20 cellular contexts compared by ENCODE assay signal in the genomic region with DNA sequence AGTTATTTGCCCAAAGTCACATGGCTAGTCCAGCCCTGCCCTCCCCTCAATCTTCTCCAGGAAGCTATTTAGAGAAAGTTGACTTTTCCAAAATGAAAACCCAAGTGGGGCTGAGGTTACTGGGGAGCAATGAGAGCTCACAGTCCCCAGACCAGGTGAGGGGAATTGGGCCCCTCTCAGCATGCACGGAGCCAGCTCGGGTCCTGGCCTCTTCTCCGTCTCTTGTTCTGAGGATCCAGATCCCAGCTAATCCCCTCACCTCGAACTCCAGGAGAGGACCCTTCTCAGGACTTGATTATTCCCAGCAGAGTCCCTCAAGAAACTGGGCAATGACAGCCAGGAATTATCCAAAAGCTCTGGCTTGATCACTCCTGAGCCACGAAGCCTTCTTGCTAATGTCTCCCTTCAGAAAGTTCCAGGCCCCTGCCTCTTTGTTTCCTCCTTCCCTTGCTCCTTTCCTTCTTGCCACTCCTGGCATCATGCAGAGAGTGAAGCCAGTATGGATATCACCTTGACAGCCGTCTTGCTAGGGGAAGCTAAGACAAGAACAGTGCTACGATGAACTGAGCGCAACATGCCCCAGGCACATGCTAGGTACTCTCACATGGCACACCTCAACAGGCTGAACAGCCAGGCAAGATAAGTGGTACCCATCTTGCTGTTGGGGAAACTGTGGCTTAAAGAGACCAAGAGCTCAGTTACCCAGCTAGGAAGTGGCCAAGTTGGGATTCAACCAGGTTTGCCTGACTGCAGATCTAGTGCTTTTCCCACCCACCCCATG. TPM values are rescaled to one million over a fixed set of nuclear protein-coding genes. Genes with fewer than 3 reads are reported as not detected.
DNase-seq lines count a peak whose midpoint lies in the region; ATAC-seq and TF ChIP-seq lines count a peak whose summit lies in the region.
"Had no signal": no experiment of that assay in that cellular context is flagged by ENCODE, and none has a peak within 500 bp of the region (broad histone marks: within the 10 kb centered on the region; RNA-seq: fewer than 3 reads in every experiment).

No MANE protein-coding gene starts in this region.

- no peak overlapping the region for H3K23ac ChIP-seq in H9 (ENCODE audit: insufficient read length, low read depth, low read length)
- peak overlapping the region; percentile 48 for H3K23ac ChIP-seq in mesendoderm (ENCODE audit: low read length)

- no peak overlapping the region for H2BK5ac ChIP-seq in H9 (ENCODE audit: insufficient read length, low read length)
- H2BK5ac ChIP-seq in mesendoderm (ENCODE audit: low read length), result no peak overlapping the region

- no peak overlapping the region for H2BK20ac ChIP-seq in H9 (ENCODE audit: low read depth, low read length, poor library complexity, severe bottlenecking)

- H4K20me1 ChIP-seq in H9 (ENCODE audit: control insufficient read depth, insufficient read depth, insufficient read length), result no peaks in the 10 kb centered on the region

- H3K27me3 ChIP-seq in H9 (ENCODE audit: insufficient read depth, low read length) (no peaks in the 10 kb centered on the region; the same call in 1 of the 2 replicates), colonic mucosa (no peaks in the 10 kb centered on the region), mesendoderm (ENCODE audit: insufficient read depth, low read length, poor library complexity) (no peaks in the 10 kb centered on the region), suprapubic skin (peaks cover 29% of the 10 kb centered on the region)

- intact Hi-C loops in colonic mucosa (cut with DNase I), result no loop called here

- H2BK120ac ChIP-seq in H9 (ENCODE audit: low read depth, low read length, poor library complexity, severe bottlenecking) (no peak overlapping the region), mesendoderm (ENCODE audit: low read depth, low read length) (no peak overlapping the region)

- H2AK5ac ChIP-seq in H9 (ENCODE audit: insufficient read length, low read length) (no peak overlapping the region), mesendoderm (ENCODE audit: low read length) (no peak overlapping the region)

- no peak overlapping the region for H3K56ac ChIP-seq in H9 (ENCODE audit: insufficient read length, low read depth, low read length)
- no peak overlapping the region for H3K56ac ChIP-seq in mesendoderm (ENCODE audit: low read length)

- H3K14ac ChIP-seq in H9 (ENCODE audit: insufficient read depth, low read length), result no peak overlapping the region

- no peaks in the 10 kb centered on the region for H3K36me3 Mint-ChIP-seq in H9 (ENCODE audit: insufficient read depth in 1 of 3, low read depth in 3 of 3)

- no peaks in the 10 kb centered on the region for H3K79me2 ChIP-seq in H9 (ENCODE audit: insufficient read depth, low read length)
- no peaks in the 10 kb centered on the region for H3K79me2 ChIP-seq in mesendoderm (ENCODE audit: control insufficient read depth, insufficient read depth, low read length)

- peak; percentile 11 for DNase-seq in H9
- peak; percentile 15 for DNase-seq in colonic mucosa
- no peak for DNase-seq in mesendoderm
- peak; percentile 20 to 31 for DNase-seq in suprapubic skin (ENCODE audit: low spot score in 2 of 2)
- DNase-seq in activated effector memory CD4-positive, alpha-beta T cell treated with anti-CD3 and anti-CD28 coated beads, Interleukin-2, amount 50 U/mL, for 16 hours, result no peak
- no peak for DNase-seq in activated CD4-positive, alpha-beta T cell treated with anti-CD3 and anti-CD28 coated beads, Interleukin-2, amount 50 U/mL, for 4 hours
- DNase-seq: DMS 273 treated with DMSO at 0.1 percent for 48 hours, GDM1, Kasumi-1, MM.1S, NCI-H1105, NCI-H1694 treated with DMSO at 0.1 percent for 48 hours, NCI-H446 treated with DMSO at 0.1 percent for 48 hours, NCI-H774, PC-3, SJCRH30 had no signal

- no peaks in the 10 kb centered on the region for H3K23me2 ChIP-seq in H9 (ENCODE audit: insufficient read length, low read depth, low read length, poor library complexity, severe bottlenecking)

- no peak overlapping the region for H3K27ac Mint-ChIP-seq in H9

- H3K9me3 Mint-ChIP-seq in H9, result no peaks in the 10 kb centered on the region

- no peak overlapping the region for H4K91ac ChIP-seq in H9 (ENCODE audit: insufficient read length, low read depth, low read length)

- H3K18ac ChIP-seq in H9 (ENCODE audit: insufficient read length, low read depth, low read length) (no peak overlapping the region), mesendoderm (ENCODE audit: low read length) (no peak overlapping the region)

- TF ChIP-seq POLR2A in suprapubic skin (IDR thresholded peaks at IDR 0.05) (no peak), GM18505 (IDR thresholded peaks at IDR 0.05; ENCODE audit: borderline replicate concordance, extremely low read depth, insufficient read depth, insufficient read length) (no peak)

- no peak overlapping the region for H4K5ac ChIP-seq in H9 (ENCODE audit: insufficient read length, low read depth, low read length)
- no peak overlapping the region for H4K5ac ChIP-seq in mesendoderm (ENCODE audit: low read length)

- H3K4me3 Mint-ChIP-seq in H9, result no peak overlapping the region

- H2BK12ac ChIP-seq in H9 (ENCODE audit: insufficient read length, low read depth, low read length), result no peak overlapping the region

- H3K36me3 ChIP-seq in colonic mucosa (no peaks in the 10 kb centered on the region), mesendoderm (ENCODE audit: control insufficient read depth, insufficient read depth, low read length) (no peaks in the 10 kb centered on the region), suprapubic skin (no peaks in the 10 kb centered on the region)
- H3K36me3 ChIP-seq: SJCRH30 had no signal

- TF ChIP-seq CTCF in H9 (conservative IDR thresholded peaks at IDR 0.05) (no peak), colonic mucosa (IDR thresholded peaks at IDR 0.05) (no peak), suprapubic skin (IDR thresholded peaks at IDR 0.05) (no peak)

- no peak for TF ChIP-seq EP300 in suprapubic skin (IDR thresholded peaks at IDR 0.05)

- no CpG with 5 or more reads among the region's 8 CpGs for WGBS in H9 (ENCODE audit: extremely low coverage, insufficient read length, low lambda C conversion rate)
- WGBS in mesendoderm (ENCODE audit: extremely low coverage, insufficient coverage, low lambda C conversion rate), result no CpG with 5 or more reads among the region's 8 CpGs
- WGBS in suprapubic skin, result 87% methylated on average over 8 of the region's 8 CpGs

- H2AFZ ChIP-seq in H9 (ENCODE audit: low read length), result no peak overlapping the region

- H3K27me3 Mint-ChIP-seq in H9 (ENCODE audit: low read depth), result peaks cover 44% of the 10 kb centered on the region

- no peak overlapping the region for H3T11ph ChIP-seq in H9 (ENCODE audit: low read length)

- H3K4me1 Mint-ChIP-seq in H9, result peaks cover 8 to 10% of the 10 kb centered on the region in 2 experiments

- H4K8ac ChIP-seq in H9 (replicated peaks; ENCODE audit: insufficient read length, low read depth, low read length) (no peak overlapping the region), mesendoderm (ENCODE audit: low read depth, low read length) (no peak overlapping the region)

- H3K27ac ChIP-seq in H9 (ENCODE audit: insufficient read length, low read depth, low read length), result no peak overlapping the region
- no peak overlapping the region for H3K27ac ChIP-seq in colonic mucosa
- no peak overlapping the region for H3K27ac ChIP-seq in mesendoderm (ENCODE audit: low read depth, low read length)
- no peak overlapping the region for H3K27ac ChIP-seq in suprapubic skin
- H3K27ac ChIP-seq: C4-2B, RWPE1, SJCRH30 had no signal

- ATAC-seq in GM18505 (IDR thresholded peaks at IDR 0.05; ENCODE audit: unreplicated experiment), result no peak
- ATAC-seq: PC-3 had no signal

- no peak overlapping the region for H2BK15ac ChIP-seq in H9 (ENCODE audit: low read depth, low read length)
- no peak overlapping the region for H2BK15ac ChIP-seq in mesendoderm (replicated peaks; ENCODE audit: low read depth)

- no peak overlapping the region for H3K9ac ChIP-seq in H9 (ENCODE audit: extremely low read depth, insufficient read length, low read length)
- H3K9ac ChIP-seq in colonic mucosa (ENCODE audit: low read depth in 2 of 2, low read length in 2 of 2), result no peak overlapping the region
- no peak overlapping the region for H3K9ac ChIP-seq in mesendoderm (ENCODE audit: low read length)

- H3K4me2 ChIP-seq in H9 (ENCODE audit: insufficient read depth, insufficient read length, low read length) (no peak overlapping the region), mesendoderm (ENCODE audit: low read length) (no peak overlapping the region)

- H3K4me1 ChIP-seq in H9 (ENCODE audit: insufficient read depth, low read length) (no peaks in the 10 kb centered on the region; the same call in 1 of the 2 replicates), colonic mucosa (no peaks in the 10 kb centered on the region), mesendoderm (ENCODE audit: control insufficient read depth, low read depth, low read length) (no peaks in the 10 kb centered on the region), suprapubic skin (peaks cover 4% of the 10 kb centered on the region)
- H3K4me1 ChIP-seq: SJCRH30 had no signal

- H3K79me1 ChIP-seq in H9 (ENCODE audit: insufficient read depth, low read depth, low read length, poor library complexity, severe bottlenecking), result no peaks in the 10 kb centered on the region
- no peaks in the 10 kb centered on the region for H3K79me1 ChIP-seq in mesendoderm (ENCODE audit: low read length)

- no peak overlapping the region for H3K4me3 ChIP-seq in colonic mucosa
- no peak overlapping the region for H3K4me3 ChIP-seq in mesendoderm (ENCODE audit: low read length)
- no peak overlapping the region for H3K4me3 ChIP-seq in suprapubic skin
- H3K4me3 ChIP-seq: SJCRH30 had no signal

- H3K4ac ChIP-seq in H9 (ENCODE audit: low read depth, low read length) (no peak overlapping the region), mesendoderm (ENCODE audit: low read depth, low read length) (no peak overlapping the region)

- H3K9me3 ChIP-seq in H9 (ENCODE audit: control insufficient read depth, low read depth, low read length) (no peaks in the 10 kb centered on the region), colonic mucosa (no peaks in the 10 kb centered on the region), suprapubic skin (no peaks in the 10 kb centered on the region)
- H3K9me3 ChIP-seq: SJCRH30 had no signal

RNA-seq across cellular contexts. Expression of a gene that starts 51.9 kb away (rescaled TPM):
- total RNA-seq in H9 (2021) (11.4 and 11.6 TPM in 2 replicates), colonic mucosa (1 to 10 TPM; 1.0 to 2.2 TPM), suprapubic skin (under 1 TPM in 3 of 4 donors, not detected in 1; 0.08 to 0.31 (median 0.23) TPM)
- 3.8 TPM for polyA plus RNA-seq in mesendoderm (2013, experiment 1 of 2)
- polyA plus RNA-seq in mesendoderm (2013, experiment 2 of 2), result 4.1 TPM
- total RNA-seq: A673, PC-3, SJCRH30 had no signal

Comparison
In these comparisons a context has a peak if more than half of its experiments do, and no peak if none do; other contexts are left out.
1. DNase-seq: peak in H9 (single experiment), colonic mucosa (single experiment) and suprapubic skin (2 of 2); none in mesendoderm (single experiment), activated effector memory CD4-positive, alpha-beta T cell treated with anti-CD3 and anti-CD28 coated beads, Interleukin-2, amount 50 U/mL, for 16 hours (single experiment) and activated CD4-positive, alpha-beta T cell treated with anti-CD3 and anti-CD28 coated beads, Interleukin-2, amount 50 U/mL, for 4 hours (0 of 2).